ENCODE assay signal across 1 cellular context in the genomic region with DNA sequence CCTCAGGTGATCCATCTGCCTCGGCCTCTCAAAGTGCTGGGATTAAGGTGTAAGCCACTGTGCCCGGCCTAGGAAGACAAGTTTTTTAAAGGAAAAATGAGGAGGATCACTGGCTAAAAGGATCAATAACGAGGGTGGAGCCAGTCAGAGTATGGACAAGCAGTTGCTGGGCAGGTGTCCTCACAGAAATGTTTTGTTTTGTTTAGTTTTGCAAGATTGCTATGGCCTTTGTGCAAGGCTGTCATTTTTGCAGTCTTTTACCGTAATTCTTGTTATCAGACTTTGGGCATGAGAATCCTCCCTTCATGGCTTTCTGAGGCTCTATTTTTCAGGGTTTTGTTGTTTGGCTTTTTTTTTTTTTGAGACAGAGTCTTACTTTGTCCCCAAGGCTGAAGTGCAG.
TF ChIP-seq lines count a peak whose summit lies in the region.

No MANE protein-coding gene starts in this region.

TF ChIP-seq in HepG2, 621 proteins besides CTCF, POLR2A, EP300 and RAD21:
- peak; percentile 95 for TF ChIP-seq RFX5 (IDR thresholded peaks at IDR 0.05; ENCODE audit: low read depth, low read length)
- 0 out of 2 replicates have a peak, but pooled peaks have one; percentile 39 for TF ChIP-seq CEBPB (IDR thresholded peaks at IDR 0.05; ENCODE audit: borderline replicate concordance, low read depth, low read length)
- peak; percentile 20; the same call in 1 of the 2 replicates for TF ChIP-seq MAFF (IDR thresholded peaks at IDR 0.05; ENCODE audit: low read depth, low read length)
- no peak for TF ChIP-seq PITX1 (CRISPR knock-in tag; IDR thresholded peaks at IDR 0.05)
- peak; percentile 74 for TF ChIP-seq ONECUT2 (CRISPR knock-in tag; IDR thresholded peaks at IDR 0.05)
- peak; percentile 74 for TF ChIP-seq RFXAP (CRISPR knock-in tag; IDR thresholded peaks at IDR 0.05; ENCODE audit: borderline replicate concordance)
- TF ChIP-seq SALL2 (CRISPR knock-in tag; IDR thresholded peaks at IDR 0.05) = no peak
- no peak for TF ChIP-seq SOX6 (IDR thresholded peaks at IDR 0.05)
- TF ChIP-seq SOX6 (CRISPR knock-in tag; IDR thresholded peaks at IDR 0.05) = peak; percentile 30; the same call in 1 of the 2 replicates
- peak; percentile 36; the same call in 1 of the 2 replicates for TF ChIP-seq GATAD2A (CRISPR knock-in tag; IDR thresholded peaks at IDR 0.05)
- TF ChIP-seq GZF1 (CRISPR knock-in tag; IDR thresholded peaks at IDR 0.05) = peak; percentile 98
- TF ChIP-seq ZNF550 (CRISPR knock-in tag; IDR thresholded peaks at IDR 0.05; ENCODE audit: borderline replicate concordance) = no peak
- no peak for TF ChIP-seq ZNF121 (CRISPR knock-in tag; IDR thresholded peaks at IDR 0.05)
- TF ChIP-seq, protein P1, sequence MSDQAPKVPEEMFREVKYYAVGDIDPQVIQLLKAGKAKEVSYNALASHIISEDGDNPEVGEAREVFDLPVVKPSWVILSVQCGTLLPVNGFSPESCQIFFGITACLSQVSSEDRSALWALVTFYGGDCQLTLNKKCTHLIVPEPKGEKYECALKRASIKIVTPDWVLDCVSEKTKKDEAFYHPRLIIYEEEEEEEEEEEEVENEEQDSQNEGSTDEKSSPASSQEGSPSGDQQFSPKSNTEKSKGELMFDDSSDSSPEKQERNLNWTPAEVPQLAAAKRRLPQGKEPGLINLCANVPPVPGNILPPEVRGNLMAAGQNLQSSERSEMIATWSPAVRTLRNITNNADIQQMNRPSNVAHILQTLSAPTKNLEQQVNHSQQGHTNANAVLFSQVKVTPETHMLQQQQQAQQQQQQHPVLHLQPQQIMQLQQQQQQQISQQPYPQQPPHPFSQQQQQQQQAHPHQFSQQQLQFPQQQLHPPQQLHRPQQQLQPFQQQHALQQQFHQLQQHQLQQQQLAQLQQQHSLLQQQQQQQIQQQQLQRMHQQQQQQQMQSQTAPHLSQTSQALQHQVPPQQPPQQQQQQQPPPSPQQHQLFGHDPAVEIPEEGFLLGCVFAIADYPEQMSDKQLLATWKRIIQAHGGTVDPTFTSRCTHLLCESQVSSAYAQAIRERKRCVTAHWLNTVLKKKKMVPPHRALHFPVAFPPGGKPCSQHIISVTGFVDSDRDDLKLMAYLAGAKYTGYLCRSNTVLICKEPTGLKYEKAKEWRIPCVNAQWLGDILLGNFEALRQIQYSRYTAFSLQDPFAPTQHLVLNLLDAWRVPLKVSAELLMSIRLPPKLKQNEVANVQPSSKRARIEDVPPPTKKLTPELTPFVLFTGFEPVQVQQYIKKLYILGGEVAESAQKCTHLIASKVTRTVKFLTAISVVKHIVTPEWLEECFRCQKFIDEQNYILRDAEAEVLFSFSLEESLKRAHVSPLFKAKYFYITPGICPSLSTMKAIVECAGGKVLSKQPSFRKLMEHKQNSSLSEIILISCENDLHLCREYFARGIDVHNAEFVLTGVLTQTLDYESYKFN (CRISPR knock-in tag; conservative IDR thresholded peaks at IDR 0.05) = 0 out of 2 replicates have a peak, but pooled peaks have one; percentile 15
